In the genomic region with DNA sequence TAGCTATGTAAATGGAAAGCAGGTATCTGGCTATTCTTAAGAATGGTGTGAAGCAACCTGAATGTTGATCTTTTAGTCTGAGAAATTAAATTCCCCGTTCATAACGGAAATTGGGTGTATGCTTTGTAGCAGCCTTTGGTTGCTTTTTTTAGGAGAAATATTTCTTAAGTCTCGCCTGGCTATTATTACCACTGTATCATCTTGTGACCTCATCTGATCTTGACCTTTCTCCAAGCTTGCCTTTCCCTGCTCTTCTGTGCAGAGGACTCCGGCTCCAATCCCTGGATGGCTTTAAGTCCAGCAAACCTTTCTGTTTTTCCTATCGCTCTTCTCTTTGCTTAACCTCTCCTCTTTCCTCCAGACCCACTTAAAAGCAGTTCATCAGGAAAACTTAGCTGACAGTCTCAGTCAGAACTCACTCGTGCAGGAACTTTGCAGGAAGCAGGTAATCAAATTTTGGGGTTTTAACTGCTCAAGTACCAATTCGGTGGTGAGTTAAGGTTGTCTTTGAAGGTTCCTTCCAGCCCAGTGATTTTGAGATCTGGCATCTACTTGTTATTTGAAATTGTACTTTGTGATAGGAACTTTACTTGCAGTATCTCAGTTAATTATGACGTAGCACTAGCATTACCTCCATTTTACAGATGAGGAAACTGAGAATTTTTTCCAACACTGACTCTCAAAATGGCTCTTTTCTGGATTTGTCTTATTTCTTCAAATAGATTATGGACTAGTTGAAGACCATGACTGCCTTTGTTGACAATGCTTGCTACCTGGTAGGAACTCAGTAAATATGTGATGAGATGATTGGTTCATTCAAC, we compare ENCODE assay signal across 1 cellular context.
TF ChIP-seq lines count a peak whose summit lies in the region.

No MANE protein-coding gene starts in this region.

TF ChIP-seq in IMR-90, 13 proteins besides CTCF, POLR2A, EP300 and RAD21 (continued from another document):
- TF ChIP-seq, protein P1, sequence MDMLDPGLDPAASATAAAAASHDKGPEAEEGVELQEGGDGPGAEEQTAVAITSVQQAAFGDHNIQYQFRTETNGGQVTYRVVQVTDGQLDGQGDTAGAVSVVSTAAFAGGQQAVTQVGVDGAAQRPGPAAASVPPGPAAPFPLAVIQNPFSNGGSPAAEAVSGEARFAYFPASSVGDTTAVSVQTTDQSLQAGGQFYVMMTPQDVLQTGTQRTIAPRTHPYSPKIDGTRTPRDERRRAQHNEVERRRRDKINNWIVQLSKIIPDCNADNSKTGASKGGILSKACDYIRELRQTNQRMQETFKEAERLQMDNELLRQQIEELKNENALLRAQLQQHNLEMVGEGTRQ (IDR thresholded peaks at IDR 0.05; ENCODE audit: low read depth, low read length) = no peak
- TF ChIP-seq, protein P2, sequence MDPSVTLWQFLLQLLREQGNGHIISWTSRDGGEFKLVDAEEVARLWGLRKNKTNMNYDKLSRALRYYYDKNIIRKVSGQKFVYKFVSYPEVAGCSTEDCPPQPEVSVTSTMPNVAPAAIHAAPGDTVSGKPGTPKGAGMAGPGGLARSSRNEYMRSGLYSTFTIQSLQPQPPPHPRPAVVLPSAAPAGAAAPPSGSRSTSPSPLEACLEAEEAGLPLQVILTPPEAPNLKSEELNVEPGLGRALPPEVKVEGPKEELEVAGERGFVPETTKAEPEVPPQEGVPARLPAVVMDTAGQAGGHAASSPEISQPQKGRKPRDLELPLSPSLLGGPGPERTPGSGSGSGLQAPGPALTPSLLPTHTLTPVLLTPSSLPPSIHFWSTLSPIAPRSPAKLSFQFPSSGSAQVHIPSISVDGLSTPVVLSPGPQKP (IDR thresholded peaks at IDR 0.05; ENCODE audit: borderline replicate concordance, low read depth, low read length) = no peak
- no peak for TF ChIP-seq MAFK (IDR thresholded peaks at IDR 0.05; ENCODE audit: low read depth, low read length)
TF ChIP-seq in IMR-90: peak in this region for 0.
